11 cellular contexts compared by ENCODE assay signal in genomic region chr6:50850223-50850751, GRCh38. TPM values are rescaled to one million over a fixed set of nuclear protein-coding genes. Genes with fewer than 3 reads are reported as not detected.
DNase-seq lines count a peak whose midpoint lies in the region; ATAC-seq, FAIRE-seq and TF ChIP-seq lines count a peak whose summit lies in the region.
"Had no signal": no experiment of that assay in that cellular context is flagged by ENCODE, and none has a peak within 500 bp of the region (broad histone marks: within the 10 kb centered on the region; RNA-seq: fewer than 3 reads in every experiment).

No MANE protein-coding gene starts in this region.

- no peaks in the 10 kb centered on the region for H3K79me2 ChIP-seq in PC-9 (ENCODE audit: low read depth)

- no peaks in the 10 kb centered on the region for H3K36me3 Mint-ChIP-seq in T-cell

- no TSS peak for BruUV-seq in PC-9 (replicated peaks; lab: Mats Ljungman, UMichigan)

- H3F3A ChIP-seq in PC-9 (ENCODE audit: insufficient read depth, low read depth) = no peaks in the 10 kb centered on the region

- WGBS in esophagus squamous epithelium, 2 donors = 0 to 1% methylated on average over 11 to 31 of the region's 45 CpGs
- WGBS in pancreas, 2 donors = 4 to 5% methylated on average over 41 to 45 of the region's 45 CpGs

- H3K36me3 ChIP-seq in ES-I3 (ENCODE audit: insufficient read depth, low read length) (no peaks in the 10 kb centered on the region), esophagus squamous epithelium (no peaks in the 10 kb centered on the region), pancreas (no peaks in the 10 kb centered on the region), PC-9 (ENCODE audit: low read depth) (no peaks in the 10 kb centered on the region)

- H3K4me3 Mint-ChIP-seq in T-cell = no peak overlapping the region

- no peak overlapping the region for H3K4me2 ChIP-seq in PC-9

- TF ChIP-seq CTCF in esophagus squamous epithelium (IDR thresholded peaks at IDR 0.05) (no peak), pancreas (IDR thresholded peaks at IDR 0.05) (no peak), PC-9 (conservative IDR thresholded peaks at IDR 0.05) (no peak)

- H3K9me3 ChIP-seq in ES-I3 (ENCODE audit: control insufficient read depth, insufficient read depth, low read length) (no peaks in the 10 kb centered on the region), esophagus squamous epithelium (no peaks in the 10 kb centered on the region), pancreas (no peaks in the 10 kb centered on the region), PC-9 (ENCODE audit: insufficient read depth, low read depth) (no peaks in the 10 kb centered on the region)

- H3K9me3 Mint-ChIP-seq in T-cell = peaks cover 0 to 8% (median 5%) of the 10 kb centered on the region in 3 donors

- no peaks in the 10 kb centered on the region for H3K4me1 Mint-ChIP-seq in T-cell

- no peaks in the 10 kb centered on the region for H4K20me1 ChIP-seq in PC-9 (ENCODE audit: insufficient read depth)

- CTCF ChIA-PET in T-cell (lab: Charles Lee) (interaction anchor here in 1 of 2 donors (0.6 kb wide), 1 partner anchor 37 kb away, joined by 3 read pairs; no protein-coding TSS in a partner anchor), PC-9 (lab: Charles Lee) (no interaction called here)

- no peaks in the 10 kb centered on the region for H3K9me2 ChIP-seq in PC-9 (ENCODE audit: insufficient read depth)

- FAIRE-seq in pancreas (lab: Jason Lieb, UNC) (no peak), GM19239 (lab: Jason Lieb, UNC) (no peak)
- FAIRE-seq: G401.6 had no signal

- H3K4me1 ChIP-seq in ES-I3 (ENCODE audit: insufficient read depth, low read length) (peaks cover 19% of the 10 kb centered on the region), esophagus squamous epithelium (peaks cover 3 to 35% (median 4%) of the 10 kb centered on the region in 3 donors), pancreas (peaks cover 0 to 3% (median 0%) of the 10 kb centered on the region in 3 donors), PC-9 (replicated peaks; ENCODE audit: insufficient read depth) (no peaks in the 10 kb centered on the region)

- peak; percentile 64 to 86 (median 76) for ATAC-seq in pancreas
- ATAC-seq in T-cell (replicated peaks in 1 of 4) = no peak

- DNase-seq in NCI-H526 (lab: John Stamatoyannopoulos, UW) (peak; percentile 64 to 87), esophagus squamous epithelium (lab: John Stamatoyannopoulos, UW) (no peak), pancreas (peak; percentile 11 to 68 (median 34)), T-cell (no peak), GM19239 (ENCODE audit: insufficient read length, low spot score) (no peak), PC-9 (no peak), NCI-H2081 (lab: John Stamatoyannopoulos, UW) (no peak)
- DNase-seq: OCI-M1 had no signal

- peak overlapping the region; percentile 29 to 57 (median 50) for H3K4me3 ChIP-seq in esophagus squamous epithelium
- H3K4me3 ChIP-seq in pancreas = peak overlapping the region in 3 of 4 donors; percentile 8 to 33 (median 10)
- H3K4me3 ChIP-seq in PC-9 = no peak overlapping the region

- H3K27me3 ChIP-seq in esophagus squamous epithelium (peaks cover 0 to 90% (median 0%) of the 10 kb centered on the region in 4 donors), pancreas (peaks cover 0 to 80% (median 13%) of the 10 kb centered on the region in 4 donors), PC-9 (ENCODE audit: insufficient read depth, low read depth) (peaks cover 24% of the 10 kb centered on the region)

- H3K9ac ChIP-seq in ES-I3 (ENCODE audit: low read depth, low read length) = peak overlapping the region; percentile 55; the same call in 1 of the 2 replicates

- TF ChIP-seq POLR2A in esophagus squamous epithelium (IDR thresholded peaks at IDR 0.05) = peak in 2 of 4 donors; percentile 12 to 18

- no peak overlapping the region for H3K27ac Mint-ChIP-seq in T-cell

- peaks cover 52 to 72% of the 10 kb centered on the region in 2 donors for H3K27me3 Mint-ChIP-seq in T-cell

- no peak overlapping the region for H2AFZ ChIP-seq in PC-9

- POLR2A ChIA-PET in T-cell (lab: Charles Lee) (no interaction called here), PC-9 (lab: Charles Lee; ENCODE audit: unreplicated experiment) (no interaction called here)

- H3K27ac ChIP-seq in esophagus squamous epithelium (peak overlapping the region in 3 of 4 donors; percentile 68 to 87 (median 83)), pancreas (no peak overlapping the region), PC-9 (no peak overlapping the region)

- intact Hi-C loops in esophagus squamous epithelium (cut with DNase I) (no loop called here), pancreas (cut with DNase I) (no loop called here), PC-9 (cut with micrococcal nuclease; ENCODE audit: unreplicated experiment) (no loop called here)

RNA-seq across cellular contexts. Expression of gene TFAP2B, which starts 31.6 kb away (rescaled TPM):
- total RNA-seq in esophagus squamous epithelium = 1 to 10 TPM in 3 of 4 donors, under 1 TPM in 1; 0.35 to 4.4 (median 1.8) TPM
- total RNA-seq in pancreas = not detected
- polyA plus RNA-seq in pancreas = not detected
- total RNA-seq in T-cell = not detected
- not detected in 2 replicates for total RNA-seq in PC-9 (2021)
- total RNA-seq: omental fat pad had no signal

Comparison
In these comparisons a context has a peak if more than half of its experiments do, and no peak if none do; other contexts are left out.
1. DNase-seq: peak in NCI-H526 (2 of 2) and pancreas (6 of 6); none in esophagus squamous epithelium (single experiment), T-cell (0 of 34), GM19239 (single experiment), PC-9 (0 of 2) and NCI-H2081 (0 of 2).
2. H3K27ac ChIP-seq: peak in esophagus squamous epithelium (3 of 4); none in pancreas (0 of 4) and PC-9 (single experiment).
3. ATAC-seq: peak in pancreas (4 of 4); none in T-cell (0 of 4).